Comparison of ENCODE assay signal across 17 cellular contexts in genomic region chr7:16223963-16224707, GRCh38.
DNase-seq lines count a peak whose midpoint lies in the region; ATAC-seq, FAIRE-seq and TF ChIP-seq lines count a peak whose summit lies in the region.
"Had no signal": no experiment of that assay in that cellular context is flagged by ENCODE, and none has a peak within 500 bp of the region (broad histone marks: within the 10 kb centered on the region; RNA-seq: fewer than 3 reads in every experiment).

No MANE protein-coding gene starts in this region.

- no peaks in the 10 kb centered on the region for H3K27me3 ChIP-seq in K562 (ENCODE audit: control insufficient read depth in 2 of 2, insufficient read depth in 2 of 2, low read length in 2 of 2)
- no peaks in the 10 kb centered on the region for H3K27me3 ChIP-seq in right atrium auricular region
- H3K27me3 ChIP-seq: breast epithelium, tibial nerve had no signal

- no peak for TF ChIP-seq POLR2A in K562 (conservative IDR thresholded peaks at IDR 0.05)

- WGBS in K562 (ENCODE audit: insufficient coverage, low coverage, missing lambda C conversion rate) = 87% methylated on average over 8 of the region's 8 CpGs

- BruUV-seq in K562 (replicated peaks; lab: Mats Ljungman, UMichigan) = no TSS peak

- H3K27ac Mint-ChIP-seq in activated CD8-positive, alpha-beta T cell treated with anti-CD3 and anti-CD28 coated beads, Interleukin-2, amount 10 ng/mL, durations not matched to agents 7 days and 5 days = peak overlapping the region; percentile 43
- no peak overlapping the region for H3K27ac Mint-ChIP-seq in endothelial cell (ENCODE audit: unreplicated experiment)
- H3K27ac Mint-ChIP-seq: CD4-positive, CD25-positive, alpha-beta regulatory T cell; T-helper 1 cell treated with Interleukin-12 subunit alpha and Interleukin-12 subunit beta and Interleukin-4 antibody, amounts not matched to agents 30 μg/mL and 1 μg/mL, for 36 hours had no signal

- ATAC-seq in activated CD8-positive, alpha-beta T cell treated with anti-CD3 and anti-CD28 coated beads, Interleukin-2, amount 10 ng/mL, durations not matched to agents 7 days and 5 days = peak; percentile 75
- no peak for ATAC-seq in K562
- ATAC-seq: psoas muscle had no signal

- H3K36me3 Mint-ChIP-seq in activated CD8-positive, alpha-beta T cell treated with anti-CD3 and anti-CD28 coated beads, Interleukin-2, amount 10 ng/mL, durations not matched to agents 7 days and 5 days (ENCODE audit: low read depth) = no peaks in the 10 kb centered on the region
- no peaks in the 10 kb centered on the region for H3K36me3 Mint-ChIP-seq in endothelial cell (ENCODE audit: low read depth, unreplicated experiment)
- H3K36me3 Mint-ChIP-seq: CD4-positive, CD25-positive, alpha-beta regulatory T cell had no signal

- intact Hi-C loops in K562 (cut with micrococcal nuclease) = no loop called here

- no peak for TF ChIP-seq EP300 in K562 (IDR thresholded peaks at IDR 0.05; ENCODE audit: low read length)

- H3K79me2 ChIP-seq in K562 (ENCODE audit: control insufficient read depth, insufficient read depth, low read length) = no peaks in the 10 kb centered on the region

- no peak overlapping the region for H3K9ac ChIP-seq in K562 (ENCODE audit: insufficient read depth in 1 of 2, low read depth in 2 of 2, low read length in 2 of 2)

- no peak overlapping the region for H3K4me3 ChIP-seq in K562
- H3K4me3 ChIP-seq in right atrium auricular region = no peak overlapping the region
- H3K4me3 ChIP-seq: breast epithelium, psoas muscle, tibial nerve had no signal

- DNase-seq in activated CD4-positive, alpha-beta T cell treated with anti-CD3 and anti-CD28 coated beads for 48 hours = peak; percentile 44
- no peak for DNase-seq in activated CD4-positive, alpha-beta T cell treated with anti-CD3 and anti-CD28 coated beads, Interleukin-2, amount 50 U/mL, for 1 hour
- peak; percentile 68 for DNase-seq in activated CD8-positive, alpha-beta T cell treated with anti-CD3 and anti-CD28 coated beads, Interleukin-2, amount 10 ng/mL, durations not matched to agents 7 days and 5 days
- DNase-seq in K562 (ENCODE audit: extremely low read depth in 1 of 4, low spot score in 3 of 4) (no peak), right atrium auricular region (ENCODE audit: low spot score) (no peak), endothelial cell (ENCODE audit: low spot score) (no peak), AML-193 (lab: John Stamatoyannopoulos, UW) (no peak)
- DNase-seq in stimulated activated CD8-positive, alpha-beta memory T cell treated with anti-CD3 and anti-CD28 coated beads, Interleukin-2, amount 100 ng/mL, for 48 hours (ENCODE audit: low read depth in 2 of 2) = peak; percentile 5 to 15
- DNase-seq: 8988T, GF-D8, GOT3, NCI-H1436, psoas muscle had no signal

- H3K27ac ChIP-seq in K562 (ENCODE audit: extremely low read depth, low read depth, low read length) (no peak overlapping the region), right atrium auricular region (no peak overlapping the region)
- H3K27ac ChIP-seq: breast epithelium, psoas muscle, tibial nerve had no signal

- CTCF ChIA-PET in activated CD8-positive, alpha-beta T cell treated with anti-CD3 and anti-CD28 coated beads, Interleukin-2, amount 10 ng/mL, durations not matched to agents 7 days and 5 days (lab: Charles Lee) = no interaction called here
- CTCF ChIA-PET in K562 (lab: Yijun Ruan, JAX; ENCODE audit: low intra/inter-chr PET ratio) = no interaction called here

- no peaks in the 10 kb centered on the region for H3K9me3 Mint-ChIP-seq in activated CD8-positive, alpha-beta T cell treated with anti-CD3 and anti-CD28 coated beads, Interleukin-2, amount 10 ng/mL, durations not matched to agents 7 days and 5 days (ENCODE audit: insufficient read depth)
- no peaks in the 10 kb centered on the region for H3K9me3 Mint-ChIP-seq in endothelial cell (ENCODE audit: unreplicated experiment)
- H3K9me3 Mint-ChIP-seq: T-helper 1 cell treated with Interleukin-12 subunit alpha and Interleukin-12 subunit beta and Interleukin-4 antibody, amounts not matched to agents 30 μg/mL and 1 μg/mL, for 36 hours had no signal

- TF ChIP-seq RAD21 in K562 (CRISPR knock-in tag; conservative IDR thresholded peaks at IDR 0.05 in 1 of 2, IDR thresholded peaks at IDR 0.05 in 1 of 2) = no peak

- POLR2A ChIA-PET in activated CD8-positive, alpha-beta T cell treated with anti-CD3 and anti-CD28 coated beads, Interleukin-2, amount 10 ng/mL, durations not matched to agents 7 days and 5 days (lab: Charles Lee) = interaction anchor here (0.7 kb wide), 1 partner anchor 196 kb away, joined by 3 read pairs; no protein-coding TSS in a partner anchor
- POLR2A ChIA-PET in K562 (lab: Yijun Ruan, JAX) = no interaction called here

- H3K9me3 ChIP-seq in K562 (replicated peaks; ENCODE audit: control insufficient read depth, insufficient read depth, low read depth, low read length) = no peaks in the 10 kb centered on the region; the same call in 1 of the 2 replicates
- H3K9me3 ChIP-seq in right atrium auricular region = peaks cover 0 to 3% of the 10 kb centered on the region in 2 donors
- H3K9me3 ChIP-seq: breast epithelium, psoas muscle had no signal

- TF ChIP-seq CTCF in K562 (IDR thresholded peaks at IDR 0.05 in 2 of 3, conservative IDR thresholded peaks at IDR 0.05 in 1 of 3; ENCODE audit: insufficient read depth in 2 of 3, low read depth in 1 of 3, low read length in 3 of 3) (no peak), right atrium auricular region (IDR thresholded peaks at IDR 0.05) (no peak), endothelial cell (IDR thresholded peaks at IDR 0.05; ENCODE audit: unreplicated experiment) (no peak)

- H3K4me1 ChIP-seq in K562 (replicated peaks in 1 of 2; ENCODE audit: control insufficient read depth in 2 of 2, insufficient read depth in 2 of 2, low read length in 2 of 2) (no peaks in the 10 kb centered on the region), right atrium auricular region (no peaks in the 10 kb centered on the region)
- H3K4me1 ChIP-seq: breast epithelium, psoas muscle, tibial nerve had no signal

- no peak for FAIRE-seq in K562 (lab: Jason Lieb, UNC)

- peak overlapping the region; percentile 27; the same call in 1 of the 2 replicates for H2AFZ ChIP-seq in K562 (ENCODE audit: low read depth, low read length)

- H3K4me1 Mint-ChIP-seq in activated CD8-positive, alpha-beta T cell treated with anti-CD3 and anti-CD28 coated beads, Interleukin-2, amount 10 ng/mL, durations not matched to agents 7 days and 5 days (ENCODE audit: low read depth) = peaks cover 15% of the 10 kb centered on the region
- H3K4me1 Mint-ChIP-seq in endothelial cell (ENCODE audit: unreplicated experiment) = no peaks in the 10 kb centered on the region

- no peak overlapping the region for H3K4me2 ChIP-seq in K562 (ENCODE audit: insufficient read depth, low read length)

- no peaks in the 10 kb centered on the region for H3K9me1 ChIP-seq in K562 (ENCODE audit: control insufficient read depth, insufficient read depth, low read length)

- peak overlapping the region; percentile 43 for H3K4me3 Mint-ChIP-seq in activated CD8-positive, alpha-beta T cell treated with anti-CD3 and anti-CD28 coated beads, Interleukin-2, amount 10 ng/mL, durations not matched to agents 7 days and 5 days
- no peak overlapping the region for H3K4me3 Mint-ChIP-seq in endothelial cell (ENCODE audit: unreplicated experiment)
- H3K4me3 Mint-ChIP-seq: CD4-positive, CD25-positive, alpha-beta regulatory T cell; T-helper 1 cell treated with Interleukin-12 subunit alpha and Interleukin-12 subunit beta and Interleukin-4 antibody, amounts not matched to agents 30 μg/mL and 1 μg/mL, for 36 hours had no signal

- H3K36me3 ChIP-seq in K562 (ENCODE audit: control insufficient read depth, insufficient read depth, low read length) (no peaks in the 10 kb centered on the region), right atrium auricular region (no peaks in the 10 kb centered on the region)
- H3K36me3 ChIP-seq: breast epithelium, tibial nerve had no signal

- no peaks in the 10 kb centered on the region for H3K27me3 Mint-ChIP-seq in activated CD8-positive, alpha-beta T cell treated with anti-CD3 and anti-CD28 coated beads, Interleukin-2, amount 10 ng/mL, durations not matched to agents 7 days and 5 days (ENCODE audit: low read depth)
- H3K27me3 Mint-ChIP-seq in endothelial cell (ENCODE audit: unreplicated experiment) = no peaks in the 10 kb centered on the region
- H3K27me3 Mint-ChIP-seq: CD4-positive, CD25-positive, alpha-beta regulatory T cell had no signal

- no peaks in the 10 kb centered on the region for H4K20me1 ChIP-seq in K562 (replicated peaks; ENCODE audit: control insufficient read depth, insufficient read depth, low read length)

- in situ Hi-C loops in K562 (cut with MboI) = no loop called here

TF ChIP-seq in K562, 482 proteins besides CTCF, POLR2A, EP300 and RAD21:
- TF ChIP-seq CHD1 (IDR thresholded peaks at IDR 0.05; ENCODE audit: low read length) (no peak), MLLT1 (IDR thresholded peaks at IDR 0.05) (no peak), ZFP30 (CRISPR knock-in tag; IDR thresholded peaks at IDR 0.05; ENCODE audit: borderline replicate concordance) (no peak), PHF21A (IDR thresholded peaks at IDR 0.05; ENCODE audit: borderline replicate concordance, low read depth) (no peak), GATA2 (CRISPR knock-in tag; IDR thresholded peaks at IDR 0.05) (no peak), RBM25 (IDR thresholded peaks at IDR 0.05; ENCODE audit: low read depth, low read length, severe bottlenecking) (no peak), PCBP1 (IDR thresholded peaks at IDR 0.05; ENCODE audit: low read depth, low read length, poor library complexity, severe bottlenecking) (no peak), ZNF239 (CRISPR knock-in tag; IDR thresholded peaks at IDR 0.05) (no peak), NCOA1 (IDR thresholded peaks at IDR 0.05; ENCODE audit: low read depth) (no peak), POLR2AphosphoS5 (IDR thresholded peaks at IDR 0.05; ENCODE audit: control insufficient read depth, insufficient read depth, low read depth, low read length) (no peak)

Comparison
In these comparisons a context has a peak if more than half of its experiments do, and no peak if none do; other contexts are left out.
1. DNase-seq: peak in activated CD4-positive, alpha-beta T cell treated with anti-CD3 and anti-CD28 coated beads for 48 hours (single experiment), activated CD8-positive, alpha-beta T cell treated with anti-CD3 and anti-CD28 coated beads, Interleukin-2, amount 10 ng/mL, durations not matched to agents 7 days and 5 days (single experiment) and stimulated activated CD8-positive, alpha-beta memory T cell treated with anti-CD3 and anti-CD28 coated beads, Interleukin-2, amount 100 ng/mL, for 48 hours (2 of 2); none in activated CD4-positive, alpha-beta T cell treated with anti-CD3 and anti-CD28 coated beads, Interleukin-2, amount 50 U/mL, for 1 hour (single experiment), K562 (0 of 4), right atrium auricular region (single experiment), endothelial cell (single experiment) and AML-193 (0 of 2).